In genomic region chr17:81713556-81714411, GRCh38 we compare ENCODE assay signal across 1 cellular context.
TF ChIP-seq lines count a peak whose summit lies in the region.

No MANE protein-coding gene starts in this region.

TF ChIP-seq in K562, 482 proteins besides CTCF, POLR2A, EP300 and RAD21 (continued from another document and continues in another):
- TF ChIP-seq REST (CRISPR knock-in tag; IDR thresholded peaks at IDR 0.05; ENCODE audit: low read depth): no peak
- no peak for TF ChIP-seq DLX4 (CRISPR knock-in tag; IDR thresholded peaks at IDR 0.05)
- no peak for TF ChIP-seq CREB1 (IDR thresholded peaks at IDR 0.05)
- TF ChIP-seq CREB1 (CRISPR knock-in tag; IDR thresholded peaks at IDR 0.05): no peak
- TF ChIP-seq ATF2 (CRISPR knock-in tag; IDR thresholded peaks at IDR 0.05): no peak; the same call in 1 of the 2 replicates
- no peak for TF ChIP-seq ZEB2 (IDR thresholded peaks at IDR 0.05)
- TF ChIP-seq ZFP91 (CRISPR knock-in tag; IDR thresholded peaks at IDR 0.05): 0 out of 2 replicates have a peak, but pooled peaks have one; percentile 18
- TF ChIP-seq MCM2 (IDR thresholded peaks at IDR 0.05; ENCODE audit: low read depth): no peak
- no peak for TF ChIP-seq TFAM (CRISPR knock-in tag; conservative IDR thresholded peaks at IDR 0.05)
- no peak for TF ChIP-seq NR3C1 (CRISPR knock-in tag; IDR thresholded peaks at IDR 0.05)
- TF ChIP-seq NFXL1 (CRISPR knock-in tag; IDR thresholded peaks at IDR 0.05): no peak
- no peak for TF ChIP-seq NFIC (IDR thresholded peaks at IDR 0.05)
- no peak for TF ChIP-seq TEAD2 (tag; IDR thresholded peaks at IDR 0.05)
- no peak for TF ChIP-seq RB1 (IDR thresholded peaks at IDR 0.05; ENCODE audit: low read depth)
- peak; percentile 59 for TF ChIP-seq POLR2G (IDR thresholded peaks at IDR 0.05; ENCODE audit: low read depth, low read length)
- TF ChIP-seq DEAF1 (CRISPR knock-in tag; IDR thresholded peaks at IDR 0.05): no peak
- no peak for TF ChIP-seq ZNF311 (CRISPR knock-in tag; IDR thresholded peaks at IDR 0.05)
- TF ChIP-seq SOX6 (IDR thresholded peaks at IDR 0.05): no peak
- TF ChIP-seq ZNF586 (CRISPR knock-in tag; conservative IDR thresholded peaks at IDR 0.05): no peak
- no peak for TF ChIP-seq KLF16 (IDR thresholded peaks at IDR 0.05)
- TF ChIP-seq ELK1 (CRISPR knock-in tag; IDR thresholded peaks at IDR 0.05): no peak
- no peak for TF ChIP-seq RERE (CRISPR knock-in tag; IDR thresholded peaks at IDR 0.05; ENCODE audit: borderline replicate concordance)
- peak; percentile 95 for TF ChIP-seq TFAP4 (CRISPR knock-in tag; IDR thresholded peaks at IDR 0.05; ENCODE audit: borderline replicate concordance)
- no peak for TF ChIP-seq ZNF134 (CRISPR knock-in tag; conservative IDR thresholded peaks at IDR 0.05)
- no peak for TF ChIP-seq PTTG1 (tag; IDR thresholded peaks at IDR 0.05; ENCODE audit: low read depth)
- peak in 1 of 3 experiments; percentile 29 for TF ChIP-seq YY1 (IDR thresholded peaks at IDR 0.05; ENCODE audit: borderline replicate concordance in 1 of 3, control insufficient read depth in 1 of 3, extremely low read depth in 1 of 3, insufficient read depth in 3 of 3, insufficient read length in 1 of 3, insufficient replicate concordance in 2 of 3, low read depth in 1 of 3, low read length in 2 of 3)
- 0 out of 4 replicates have a peak, but pooled peaks of 1 of the 2 experiments have one; percentile 39 for TF ChIP-seq KDM4B (IDR thresholded peaks at IDR 0.05; ENCODE audit: borderline replicate concordance in 2 of 2, low read depth in 1 of 2)
- TF ChIP-seq AFF1 (IDR thresholded peaks at IDR 0.05; ENCODE audit: low read depth in 1 of 2, partially characterized antibody in 2 of 2): no peak
- no peak for TF ChIP-seq WHSC1 (IDR thresholded peaks at IDR 0.05; ENCODE audit: low read length)
